Comparison of ENCODE assay signal across 30 cellular contexts in the genomic region with DNA sequence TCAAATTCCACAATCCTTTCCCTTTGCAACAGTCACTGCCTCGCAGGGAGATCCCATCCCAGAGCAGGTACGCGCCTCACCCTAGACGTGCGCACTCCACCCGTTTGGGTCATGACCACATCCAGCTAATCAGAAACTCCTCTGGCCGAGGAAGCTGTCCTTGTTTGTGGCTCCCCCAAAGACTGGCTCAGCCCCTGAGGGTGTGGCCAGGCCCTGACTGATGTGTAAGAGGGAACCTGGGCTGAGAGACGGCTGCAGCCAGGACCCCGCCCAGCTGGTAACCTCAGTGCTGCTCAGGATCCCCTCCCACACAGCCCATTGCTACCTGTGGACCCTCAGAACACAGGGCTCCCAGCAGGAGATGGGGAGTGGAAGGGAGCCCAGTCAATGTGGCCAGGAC.
"Had no signal": no experiment of that assay in that cellular context is flagged by ENCODE, and none has a peak within 500 bp of the region (broad histone marks: within the 10 kb centered on the region; RNA-seq: fewer than 3 reads in every experiment).

No MANE protein-coding gene starts in this region.

- H3K4me1 ChIP-seq: ascending aorta, breast epithelium, colonic mucosa, gastrocnemius medialis, heart left ventricle had no signal

- H3K27me3 ChIP-seq: ascending aorta, cardiac muscle cell, colonic mucosa had no signal

- H3K36me3 ChIP-seq: ascending aorta, breast epithelium, cardiac muscle cell, colonic mucosa, gastrocnemius medialis, heart left ventricle, WERI-Rb-1 had no signal

- DNase-seq: activated CD4-positive, alpha-beta memory T cell treated with anti-CD3 and anti-CD28 coated beads for 36 hours; activated CD4-positive, alpha-beta T cell treated with anti-CD3 and anti-CD28 coated beads for 36 hours; activated CD4-positive, alpha-beta T cell treated with anti-CD3 and anti-CD28 coated beads, Interleukin-2, amount 10 ng/mL, durations not matched to agents 24 days and 14 days; activated CD4-positive, CD25-positive, alpha-beta regulatory T cell; activated CD4-positive, CD25-positive, alpha-beta regulatory T cell treated with anti-CD3 and anti-CD28 coated beads, Interleukin-2, amount 50 U/mL, for 72 hours; activated CD8-positive, alpha-beta memory T cell treated with anti-CD3 and anti-CD28 coated beads, Interleukin-2, amount 10 ng/mL, durations not matched to agents 7 days and 5 days; activated CD8-positive, alpha-beta memory T cell treated with anti-CD3 and anti-CD28 coated beads, Interleukin-2, amount 50 U/mL, for 4 hours; activated CD8-positive, alpha-beta T cell treated with anti-CD3 and anti-CD28 coated beads, Interleukin-2, amount 10 ng/mL, durations not matched to agents 7 days and 5 days; activated effector memory CD4-positive, alpha-beta T cell treated with anti-CD3 and anti-CD28 coated beads, Interleukin-2, amount 50 U/mL, for 16 hours; activated naive CD4-positive, alpha-beta T cell treated with anti-CD3 and anti-CD28 coated beads for 36 hours; activated naive CD8-positive, alpha-beta T cell treated with anti-CD3 and anti-CD28 coated beads for 36 hours; activated naive CD8-positive, alpha-beta T cell treated with anti-CD3 and anti-CD28 coated beads, Interleukin-2, amount 50 U/mL, for 24 hours; activated T-cell treated with anti-CD3 and anti-CD28 coated beads, Interleukin-2, amount 50 U/mL, for 1 hour; activated T-cell treated with anti-CD3 and anti-CD28 coated beads, Interleukin-2, amount 50 U/mL, for 48 hours; central memory CD4-positive, alpha-beta T cell; cerebellar nuclear complex; colonic mucosa; dorsolateral prefrontal cortex; effector memory CD4-positive, alpha-beta T cell; endodermal cell; foreskin fibroblast; gastrocnemius medialis; glutamatergic neuron; heart left ventricle; T-helper 17 cell; T1000; WERI-Rb-1 had no signal

- H3K9me3 ChIP-seq: ascending aorta, breast epithelium, colonic mucosa, gastrocnemius medialis, heart left ventricle had no signal

- H3K27ac ChIP-seq: ascending aorta, breast epithelium, cardiac muscle cell, colonic mucosa, dorsolateral prefrontal cortex, gastrocnemius medialis, heart left ventricle, WERI-Rb-1 had no signal

- H3K4me3 ChIP-seq: ascending aorta, breast epithelium, cardiac muscle cell, colonic mucosa, dorsolateral prefrontal cortex, gastrocnemius medialis, heart left ventricle had no signal
